Comparison of ENCODE assay signal across 11 cellular contexts in genomic region chr3:37067577-37067976, GRCh38.
"Had no signal": no experiment of that assay in that cellular context is flagged by ENCODE, and none has a peak within 500 bp of the region (broad histone marks: within the 10 kb centered on the region; RNA-seq: fewer than 3 reads in every experiment).

No MANE protein-coding gene starts in this region.

- H3K9me3 ChIP-seq: HAP-1 had no signal

- H3K4me2 ChIP-seq: GM23338 had no signal

- H3K27ac ChIP-seq: GM23248 had no signal

- ATAC-seq: GM23338, HCT116 had no signal

- H2AFZ ChIP-seq: GM23248, GM23338 had no signal

- H3K36me3 ChIP-seq: HAP-1 had no signal

- H3K9ac ChIP-seq: GM23248 had no signal

- FAIRE-seq: H1, H54 had no signal

- H3K4me3 ChIP-seq: GM23248, GM23338, HAP-1 had no signal

- DNase-seq: GM23248, GOT3, H7, H9, HCEC 1CT, HFFc6 had no signal
